ENCODE assay signal across 16 cellular contexts in the genomic region with DNA sequence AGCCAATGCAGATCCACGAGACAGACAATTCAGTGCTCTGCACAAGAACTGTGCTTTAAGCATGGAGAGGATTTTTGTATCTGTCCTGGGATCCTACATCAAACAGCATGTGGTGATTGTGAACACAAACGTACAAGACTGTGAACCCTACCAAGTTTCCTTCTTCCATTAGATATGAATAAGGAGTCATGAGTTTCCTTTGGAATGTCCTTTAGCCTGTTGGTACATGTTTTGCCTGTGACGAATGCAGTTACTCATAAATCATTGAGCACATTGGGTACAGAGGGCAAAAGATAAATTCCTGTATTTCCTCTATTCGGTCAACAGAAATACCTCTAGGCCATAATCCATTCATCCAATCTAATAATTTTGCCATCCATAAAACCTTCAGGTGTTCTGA.
DNase-seq lines count a peak whose midpoint lies in the region; ATAC-seq and TF ChIP-seq lines count a peak whose summit lies in the region.
"Had no signal": no experiment of that assay in that cellular context is flagged by ENCODE, and none has a peak within 500 bp of the region (broad histone marks: within the 10 kb centered on the region; RNA-seq: fewer than 3 reads in every experiment).

No MANE protein-coding gene starts in this region.

- ATAC-seq in GM21515 (IDR thresholded peaks at IDR 0.05; ENCODE audit: unreplicated experiment) = no peak
- no peak for ATAC-seq in stimulated activated effector memory CD8-positive, alpha-beta T cell treated with anti-CD3 and anti-CD28 coated beads, Interleukin-12 subunit alpha, Interleukin-12 subunit beta, amount 100 ng/mL, for 72 hours
- ATAC-seq: effector memory CD8-positive, alpha-beta T cell had no signal

- H3K4me3 Mint-ChIP-seq in stimulated activated effector memory CD8-positive, alpha-beta T cell treated with anti-CD3 and anti-CD28 coated beads, Interleukin-12 subunit alpha, Interleukin-12 subunit beta, amount 100 ng/mL, for 72 hours = no peak overlapping the region
- H3K4me3 Mint-ChIP-seq: effector memory CD8-positive, alpha-beta T cell; immature natural killer cell had no signal

- TF ChIP-seq CTCF in choroid plexus epithelial cell (conservative IDR thresholded peaks at IDR 0.05; ENCODE audit: low read depth, low read length) (no peak), kidney epithelial cell (IDR thresholded peaks at IDR 0.05; ENCODE audit: insufficient read depth, low read length, poor library complexity, severe bottlenecking) (no peak), smooth muscle cell (IDR thresholded peaks at IDR 0.05; ENCODE audit: borderline replicate concordance, insufficient read depth, poor library complexity, severe bottlenecking) (no peak)

- intact Hi-C loops in head of caudate nucleus (cut with DNase I) = no loop called here

- peaks cover 8% of the 10 kb centered on the region for H3F3A ChIP-seq in smooth muscle cell (ENCODE audit: low read depth)

- no peak overlapping the region for H3K4me2 ChIP-seq in smooth muscle cell

- no peaks in the 10 kb centered on the region for H3K4me1 Mint-ChIP-seq in stimulated activated effector memory CD8-positive, alpha-beta T cell treated with anti-CD3 and anti-CD28 coated beads, Interleukin-12 subunit alpha, Interleukin-12 subunit beta, amount 100 ng/mL, for 72 hours
- H3K4me1 Mint-ChIP-seq: immature natural killer cell had no signal

- H3K9me3 ChIP-seq in smooth muscle cell (replicated peaks; ENCODE audit: low read depth) = no peaks in the 10 kb centered on the region
- H3K9me3 ChIP-seq: uterus had no signal

- H3K9me3 Mint-ChIP-seq in stimulated activated effector memory CD8-positive, alpha-beta T cell treated with anti-CD3 and anti-CD28 coated beads, Interleukin-12 subunit alpha, Interleukin-12 subunit beta, amount 100 ng/mL, for 72 hours = no peaks in the 10 kb centered on the region
- H3K9me3 Mint-ChIP-seq: effector memory CD8-positive, alpha-beta T cell; immature natural killer cell had no signal

- peak overlapping the region; percentile 61 for H3K27ac ChIP-seq in smooth muscle cell (ENCODE audit: low read depth)
- no peak overlapping the region for H3K27ac ChIP-seq in caudate nucleus (ENCODE audit: low read depth, low read length)
- H3K27ac ChIP-seq: SK-N-MC, uterus had no signal

- H3K79me2 ChIP-seq in smooth muscle cell (ENCODE audit: low read depth) = no peaks in the 10 kb centered on the region

- H2AFZ ChIP-seq in smooth muscle cell (ENCODE audit: low read depth) = no peak overlapping the region

- H4K20me1 ChIP-seq in smooth muscle cell (ENCODE audit: low read depth) = no peaks in the 10 kb centered on the region

- H3K36me3 Mint-ChIP-seq in stimulated activated effector memory CD8-positive, alpha-beta T cell treated with anti-CD3 and anti-CD28 coated beads, Interleukin-12 subunit alpha, Interleukin-12 subunit beta, amount 100 ng/mL, for 72 hours = no peaks in the 10 kb centered on the region

- H3K9ac ChIP-seq in smooth muscle cell (ENCODE audit: low read depth) = peak overlapping the region; percentile 12

- DNase-seq in HT-29 (ENCODE audit: low spot score) (peak; percentile 82), choroid plexus epithelial cell (ENCODE audit: low read depth) (peak; percentile 91), kidney epithelial cell (ENCODE audit: low read depth) (peak; percentile 82), smooth muscle cell (lab: John Stamatoyannopoulos, UW; ENCODE audit: unreplicated experiment) (no peak), head of caudate nucleus (no peak), caudate nucleus (lab: John Stamatoyannopoulos, UW) (no peak)
- DNase-seq in stimulated activated effector memory CD8-positive, alpha-beta T cell treated with anti-CD3 and anti-CD28 coated beads, Interleukin-12 subunit alpha, Interleukin-12 subunit beta, amount 100 ng/mL, for 72 hours (ENCODE audit: low spot score in 2 of 2) = no peak
- DNase-seq: activated CD4-positive, alpha-beta T cell treated with anti-CD3 and anti-CD28 coated beads for 48 hours; activated gamma-delta T cell; effector memory CD8-positive, alpha-beta T cell; immature natural killer cell; MV-4-11; NCI-H524; uterus had no signal

- H3K27ac Mint-ChIP-seq in stimulated activated effector memory CD8-positive, alpha-beta T cell treated with anti-CD3 and anti-CD28 coated beads, Interleukin-12 subunit alpha, Interleukin-12 subunit beta, amount 100 ng/mL, for 72 hours = no peak overlapping the region
- H3K27ac Mint-ChIP-seq: effector memory CD8-positive, alpha-beta T cell; immature natural killer cell had no signal

- H3K27me3 ChIP-seq in kidney epithelial cell (ENCODE audit: control insufficient read depth, insufficient read depth, low read length) (no peaks in the 10 kb centered on the region), smooth muscle cell (ENCODE audit: low read depth) (no peaks in the 10 kb centered on the region)
- H3K27me3 ChIP-seq: uterus had no signal

- H3K4me3 ChIP-seq in choroid plexus epithelial cell (ENCODE audit: low read depth, low read length) (no peak overlapping the region), kidney epithelial cell (ENCODE audit: low read depth, low read length) (no peak overlapping the region), smooth muscle cell (no peak overlapping the region)
- H3K4me3 ChIP-seq: SK-N-MC, uterus had no signal

- no peaks in the 10 kb centered on the region for H3K4me1 ChIP-seq in smooth muscle cell (ENCODE audit: low read depth)
- H3K4me1 ChIP-seq: uterus had no signal

- H3K36me3 ChIP-seq in kidney epithelial cell (ENCODE audit: control insufficient read depth, insufficient read depth, low read length) (no peaks in the 10 kb centered on the region), smooth muscle cell (ENCODE audit: low read depth) (no peaks in the 10 kb centered on the region)
- H3K36me3 ChIP-seq: uterus had no signal

- 72% methylated on average over 4 of the region's 4 CpGs for WGBS in smooth muscle cell (ENCODE audit: low lambda C conversion rate)

Comparison
In these comparisons a context has a peak if more than half of its experiments do, and no peak if none do; other contexts are left out.
1. DNase-seq: peak in HT-29 (single experiment), choroid plexus epithelial cell (single experiment) and kidney epithelial cell (single experiment); none in smooth muscle cell (single experiment), stimulated activated effector memory CD8-positive, alpha-beta T cell treated with anti-CD3 and anti-CD28 coated beads, Interleukin-12 subunit alpha, Interleukin-12 subunit beta, amount 100 ng/mL, for 72 hours (0 of 2), head of caudate nucleus (0 of 42) and caudate nucleus (0 of 61).